ENCODE assay signal across 12 cellular contexts in genomic region chr18:58970943-58971799, GRCh38.
DNase-seq lines count a peak whose midpoint lies in the region; ATAC-seq and TF ChIP-seq lines count a peak whose summit lies in the region.
"Had no signal": no experiment of that assay in that cellular context is flagged by ENCODE, and none has a peak within 500 bp of the region (broad histone marks: within the 10 kb centered on the region; RNA-seq: fewer than 3 reads in every experiment).

No MANE protein-coding gene starts in this region.

- H3K4me1 ChIP-seq in H9 (ENCODE audit: insufficient read depth, low read length) (peaks cover 6% of the 10 kb centered on the region; the same call in 1 of the 2 replicates), mesendoderm (ENCODE audit: control insufficient read depth, low read depth, low read length) (no peaks in the 10 kb centered on the region)

- no peak overlapping the region for H2BK20ac ChIP-seq in H9 (ENCODE audit: low read depth, low read length, poor library complexity, severe bottlenecking)

- no peak overlapping the region for H3K4me3 Mint-ChIP-seq in H9
- H3K4me3 Mint-ChIP-seq in glutamatergic neuron (ENCODE audit: unreplicated experiment) = peak overlapping the region; percentile 67
- H3K4me3 Mint-ChIP-seq: activated naive CD8-positive, alpha-beta T cell treated with anti-CD3 and anti-CD28 coated beads, Interleukin-2, amount 50 U/mL, for 24 hours had no signal

- H3K79me1 ChIP-seq in H9 (ENCODE audit: insufficient read depth, low read depth, low read length, poor library complexity, severe bottlenecking) (peaks cover 2% of the 10 kb centered on the region), mesendoderm (ENCODE audit: low read length) (peaks cover 28% of the 10 kb centered on the region)

- H3K4me3 ChIP-seq in mesendoderm (ENCODE audit: low read length) = no peak overlapping the region
- H3K4me3 ChIP-seq: skin epidermis had no signal

- peaks cover 2% of the 10 kb centered on the region for H3K36me3 ChIP-seq in mesendoderm (ENCODE audit: control insufficient read depth, insufficient read depth, low read length)

- H3K18ac ChIP-seq in H9 (ENCODE audit: insufficient read length, low read depth, low read length) (no peak overlapping the region), mesendoderm (ENCODE audit: low read length) (no peak overlapping the region)

- H3K9me3 ChIP-seq in H9 (ENCODE audit: control insufficient read depth, low read depth, low read length) = no peaks in the 10 kb centered on the region

- H3K4me1 Mint-ChIP-seq in H9 = peaks cover 38 to 41% of the 10 kb centered on the region in 2 experiments
- H3K4me1 Mint-ChIP-seq in glutamatergic neuron (ENCODE audit: low read depth, unreplicated experiment) = peaks cover 52% of the 10 kb centered on the region

- H3K27ac ChIP-seq in H9 (ENCODE audit: insufficient read length, low read depth, low read length) (no peak overlapping the region), mesendoderm (ENCODE audit: low read depth, low read length) (no peak overlapping the region)

- H3K27ac Mint-ChIP-seq in H9 (peak overlapping the region in 2 of 3 experiments; percentile 56 to 85; a peak in 4 of 7 replicates), glutamatergic neuron (ENCODE audit: unreplicated experiment) (peak overlapping the region; percentile 98)
- H3K27ac Mint-ChIP-seq: activated naive CD8-positive, alpha-beta T cell treated with anti-CD3 and anti-CD28 coated beads, Interleukin-2, amount 50 U/mL, for 24 hours had no signal

- H3K27me3 Mint-ChIP-seq in H9 (ENCODE audit: low read depth) (no peaks in the 10 kb centered on the region), glutamatergic neuron (ENCODE audit: unreplicated experiment) (peaks cover 11% of the 10 kb centered on the region)

- WGBS in H9 (ENCODE audit: extremely low coverage, insufficient read length, low lambda C conversion rate) = no CpG with 5 or more reads among the region's 14 CpGs
- WGBS in mesendoderm (ENCODE audit: extremely low coverage, insufficient coverage, low lambda C conversion rate) = no CpG with 5 or more reads among the region's 14 CpGs

- H2BK120ac ChIP-seq in H9 (ENCODE audit: low read depth, low read length, poor library complexity, severe bottlenecking) = no peak overlapping the region
- H2BK120ac ChIP-seq in mesendoderm (ENCODE audit: low read depth, low read length) = no peak overlapping the region

- H2BK15ac ChIP-seq in H9 (ENCODE audit: low read depth, low read length) (no peak overlapping the region), mesendoderm (replicated peaks; ENCODE audit: low read depth) (no peak overlapping the region)

- H3K4ac ChIP-seq in H9 (ENCODE audit: low read depth, low read length) (no peak overlapping the region), mesendoderm (ENCODE audit: low read depth, low read length) (no peak overlapping the region)

- H4K8ac ChIP-seq in H9 (replicated peaks; ENCODE audit: insufficient read length, low read depth, low read length) (no peak overlapping the region), mesendoderm (ENCODE audit: low read depth, low read length) (no peak overlapping the region)

- DNase-seq in H9 (no peak), glutamatergic neuron (no peak), mesendoderm (no peak), Kasumi-1 (lab: John Stamatoyannopoulos, UW) (no peak), NCI-H2227 treated with DMSO at 0.1 percent for 48 hours (lab: John Stamatoyannopoulos, UW) (no peak)
- no peak for DNase-seq in activated CD8-positive, alpha-beta memory T cell treated with anti-CD3 and anti-CD28 coated beads, Interleukin-2, amount 50 U/mL, for 4 hours
- DNase-seq: activated naive CD8-positive, alpha-beta T cell treated with anti-CD3 and anti-CD28 coated beads, Interleukin-2, amount 50 U/mL, for 24 hours; DND-41; NCI-H510A treated with DMSO at 0.1 percent for 48 hours had no signal

- H3K9ac ChIP-seq in H9 (ENCODE audit: extremely low read depth, insufficient read length, low read length) (no peak overlapping the region), mesendoderm (ENCODE audit: low read length) (no peak overlapping the region)

- H3K4me2 ChIP-seq in H9 (ENCODE audit: insufficient read depth, insufficient read length, low read length) (no peak overlapping the region), mesendoderm (ENCODE audit: low read length) (no peak overlapping the region)

- H2BK12ac ChIP-seq in H9 (ENCODE audit: insufficient read length, low read depth, low read length) = no peak overlapping the region

- H3K9me3 Mint-ChIP-seq in H9 (no peaks in the 10 kb centered on the region), glutamatergic neuron (ENCODE audit: unreplicated experiment) (peaks cover 15% of the 10 kb centered on the region)
- H3K9me3 Mint-ChIP-seq: activated naive CD8-positive, alpha-beta T cell treated with anti-CD3 and anti-CD28 coated beads, Interleukin-2, amount 50 U/mL, for 24 hours had no signal

- no peak for TF ChIP-seq CTCF in H9 (conservative IDR thresholded peaks at IDR 0.05)
- no peak for TF ChIP-seq CTCF in glutamatergic neuron (IDR thresholded peaks at IDR 0.05; ENCODE audit: partially characterized antibody, unreplicated experiment)

- H3K23me2 ChIP-seq in H9 (ENCODE audit: insufficient read length, low read depth, low read length, poor library complexity, severe bottlenecking) = no peaks in the 10 kb centered on the region

- H3K23ac ChIP-seq in H9 (ENCODE audit: insufficient read length, low read depth, low read length) (no peak overlapping the region), mesendoderm (ENCODE audit: low read length) (no peak overlapping the region)

- H2BK5ac ChIP-seq in H9 (ENCODE audit: insufficient read length, low read length) = no peak overlapping the region
- no peak overlapping the region for H2BK5ac ChIP-seq in mesendoderm (ENCODE audit: low read length)

- H4K5ac ChIP-seq in H9 (ENCODE audit: insufficient read length, low read depth, low read length) = no peak overlapping the region
- no peak overlapping the region for H4K5ac ChIP-seq in mesendoderm (ENCODE audit: low read length)

- H4K91ac ChIP-seq in H9 (ENCODE audit: insufficient read length, low read depth, low read length) = no peak overlapping the region

- H3K56ac ChIP-seq in H9 (ENCODE audit: insufficient read length, low read depth, low read length) (no peak overlapping the region), mesendoderm (ENCODE audit: low read length) (no peak overlapping the region)

- H2AK5ac ChIP-seq in H9 (ENCODE audit: insufficient read length, low read length) (no peak overlapping the region), mesendoderm (ENCODE audit: low read length) (no peak overlapping the region)

- H3K27me3 ChIP-seq in H9 (ENCODE audit: insufficient read depth, low read length) (no peaks in the 10 kb centered on the region), mesendoderm (ENCODE audit: insufficient read depth, low read length, poor library complexity) (no peaks in the 10 kb centered on the region)

- H3K14ac ChIP-seq in H9 (ENCODE audit: insufficient read depth, low read length) = no peak overlapping the region

- H3T11ph ChIP-seq in H9 (ENCODE audit: low read length) = no peak overlapping the region

- ATAC-seq in GM18868 (IDR thresholded peaks at IDR 0.05; ENCODE audit: unreplicated experiment) (peak; percentile 60), HG03457 (IDR thresholded peaks at IDR 0.05; ENCODE audit: unreplicated experiment) (peak; percentile 75)
- ATAC-seq: activated naive CD8-positive, alpha-beta T cell treated with anti-CD3 and anti-CD28 coated beads, Interleukin-2, amount 50 U/mL, for 24 hours had no signal

- no peak overlapping the region for H2AFZ ChIP-seq in H9 (ENCODE audit: low read length)

- H3K79me2 ChIP-seq in H9 (ENCODE audit: insufficient read depth, low read length) (peaks cover 2% of the 10 kb centered on the region; the same call in 1 of the 2 replicates), mesendoderm (ENCODE audit: control insufficient read depth, insufficient read depth, low read length) (peaks cover 12% of the 10 kb centered on the region)

- H4K20me1 ChIP-seq in H9 (ENCODE audit: control insufficient read depth, insufficient read depth, insufficient read length) = no peaks in the 10 kb centered on the region

- H3K36me3 Mint-ChIP-seq in H9 (ENCODE audit: insufficient read depth in 1 of 3, low read depth in 3 of 3) (peaks cover 36 to 91% (median 77%) of the 10 kb centered on the region in 3 experiments; a peak in 6 of 7 replicates), glutamatergic neuron (ENCODE audit: unreplicated experiment) (peaks cover 6% of the 10 kb centered on the region)
